9 cellular contexts compared by ENCODE assay signal in the genomic region with DNA sequence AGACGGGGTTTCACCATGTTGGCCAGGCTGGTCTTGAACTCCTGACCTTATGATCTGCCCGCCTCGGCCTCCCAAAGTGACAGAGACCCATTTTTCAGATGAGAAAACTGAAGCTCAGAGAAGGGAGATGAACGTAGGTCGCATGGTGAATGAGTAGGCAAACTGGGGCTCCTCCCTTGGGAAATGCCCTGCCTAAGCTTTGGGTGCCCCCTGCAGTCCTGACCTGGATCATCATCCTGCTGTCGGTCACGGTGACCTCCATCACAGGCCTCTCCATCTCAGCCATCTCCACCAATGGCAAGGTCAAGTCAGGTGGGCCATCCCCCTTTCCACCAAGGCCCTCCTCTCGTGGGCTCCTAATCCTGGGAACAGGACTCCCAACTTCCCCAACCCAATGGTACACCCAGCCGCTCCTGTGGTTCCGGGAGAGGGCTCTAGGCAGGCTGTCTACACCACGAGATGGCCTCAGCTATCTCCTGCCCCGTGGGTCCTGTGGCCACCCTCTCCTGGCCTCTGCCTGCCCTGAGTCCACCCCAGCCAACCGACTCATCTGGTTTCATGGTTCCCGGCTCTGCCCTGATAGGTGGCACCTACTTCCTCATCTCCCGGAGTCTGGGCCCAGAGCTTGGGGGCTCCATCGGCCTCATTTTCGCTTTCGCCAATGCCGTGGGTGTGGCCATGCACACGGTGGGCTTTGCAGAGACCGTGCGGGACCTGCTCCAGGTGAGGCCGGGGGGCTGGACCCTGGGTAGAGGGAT. TPM values are rescaled to one million over a fixed set of nuclear protein-coding genes. Genes with fewer than 3 reads are reported as not detected.
DNase-seq lines count a peak whose midpoint lies in the region; FAIRE-seq and TF ChIP-seq lines count a peak whose summit lies in the region.
"Had no signal": no experiment of that assay in that cellular context is flagged by ENCODE, and none has a peak within 500 bp of the region (broad histone marks: within the 10 kb centered on the region; RNA-seq: fewer than 3 reads in every experiment).

No MANE protein-coding gene starts in this region.

- no peaks in the 10 kb centered on the region for H3K9me3 Mint-ChIP-seq in glutamatergic neuron (ENCODE audit: unreplicated experiment)

- DNase-seq in AG04449 (ENCODE audit: low read depth, low spot score) (no peak), GM19239 (ENCODE audit: insufficient read length, low spot score) (peak; percentile 50), RPMI7951 (ENCODE audit: low read depth) (peak; percentile 52), foreskin melanocyte (peak; percentile 21), cortex of kidney (lab: John Stamatoyannopoulos, UW) (no peak), cerebellar cortex (ENCODE audit: low spot score) (no peak), glutamatergic neuron (no peak), cardiac septum (ENCODE audit: low spot score) (no peak)

- H3K4me3 ChIP-seq in AG04449 (ENCODE audit: low read depth, low read length), result no peak overlapping the region

- H3K27ac Mint-ChIP-seq in glutamatergic neuron (ENCODE audit: unreplicated experiment), result no peak overlapping the region

- POLR2A ChIA-PET in AG04449 (lab: Yijun Ruan, JAX), result no interaction called here

- peaks cover 2% of the 10 kb centered on the region for H3K27me3 Mint-ChIP-seq in glutamatergic neuron (ENCODE audit: unreplicated experiment)

- FAIRE-seq in GM19239 (lab: Jason Lieb, UNC), result peak; percentile 52
- FAIRE-seq: colon had no signal

- intact Hi-C loops in cardiac septum (cut with DNase I), result loop anchor here (5.0 kb wide), 2 partner anchors 48 to 178 kb away; no protein-coding TSS in a partner anchor

- peaks cover under 1% of the 10 kb centered on the region for H3K4me1 Mint-ChIP-seq in glutamatergic neuron (ENCODE audit: low read depth, unreplicated experiment)

- no peak overlapping the region for H3K4me3 Mint-ChIP-seq in glutamatergic neuron (ENCODE audit: unreplicated experiment)

- CTCF ChIA-PET in AG04449 (lab: Yijun Ruan, JAX), result interaction anchor here (0.9 to 25.7 kb wide), 15 partner anchors 11 to 297 kb away, joined by 3 to 570 read pairs (median 5); no protein-coding TSS in a partner anchor

- TF ChIP-seq CTCF in AG04449 (IDR thresholded peaks at IDR 0.05; ENCODE audit: insufficient read depth, low read length, missing control alignments) (peak; percentile 11), glutamatergic neuron (IDR thresholded peaks at IDR 0.05; ENCODE audit: partially characterized antibody, unreplicated experiment) (no peak)

- H3K36me3 Mint-ChIP-seq in glutamatergic neuron (ENCODE audit: unreplicated experiment), result no peaks in the 10 kb centered on the region

RNA-seq across cellular contexts. Expression of a gene that starts 4.7 kb away (rescaled TPM):
- not detected in 2 replicates for total RNA-seq in RPMI7951 (2014; rRNA removed; shearing (Covaris generic))
- total RNA-seq in glutamatergic neuron (ENCODE audit: unreplicated experiment), result not detected
- not detected for total RNA-seq in cardiac septum

Comparison
In these comparisons a context has a peak if more than half of its experiments do, and no peak if none do; other contexts are left out.
1. DNase-seq: peak in GM19239 (single experiment), RPMI7951 (single experiment) and foreskin melanocyte (single experiment); none in AG04449 (single experiment), cortex of kidney (single experiment), cerebellar cortex (single experiment), glutamatergic neuron (single experiment) and cardiac septum (single experiment).